1 cellular context compared by ENCODE assay signal in genomic region chr9:27528886-27529315, GRCh38.
TF ChIP-seq lines count a peak whose summit lies in the region.

No MANE protein-coding gene starts in this region.

TF ChIP-seq in K562, 482 proteins besides CTCF, POLR2A, EP300 and RAD21:
- TF ChIP-seq CREM (IDR thresholded peaks at IDR 0.05; ENCODE audit: low read depth) (peak; percentile 6; the same call in 1 of the 2 replicates), PRDM10 (IDR thresholded peaks at IDR 0.05; ENCODE audit: partially characterized antibody) (peak; percentile 37), TAL1 (IDR thresholded peaks at IDR 0.05) (no peak), E2F6 (IDR thresholded peaks at IDR 0.05; ENCODE audit: borderline replicate concordance in 1 of 2, extremely low read depth in 1 of 2, insufficient read depth in 1 of 2, insufficient read length in 1 of 2, low read depth in 1 of 2, low read length in 1 of 2, poor library complexity in 1 of 2, severe bottlenecking in 1 of 2) (peak in 1 of 2 experiments; percentile 46)
